1 cellular context compared by ENCODE assay signal in the genomic region with DNA sequence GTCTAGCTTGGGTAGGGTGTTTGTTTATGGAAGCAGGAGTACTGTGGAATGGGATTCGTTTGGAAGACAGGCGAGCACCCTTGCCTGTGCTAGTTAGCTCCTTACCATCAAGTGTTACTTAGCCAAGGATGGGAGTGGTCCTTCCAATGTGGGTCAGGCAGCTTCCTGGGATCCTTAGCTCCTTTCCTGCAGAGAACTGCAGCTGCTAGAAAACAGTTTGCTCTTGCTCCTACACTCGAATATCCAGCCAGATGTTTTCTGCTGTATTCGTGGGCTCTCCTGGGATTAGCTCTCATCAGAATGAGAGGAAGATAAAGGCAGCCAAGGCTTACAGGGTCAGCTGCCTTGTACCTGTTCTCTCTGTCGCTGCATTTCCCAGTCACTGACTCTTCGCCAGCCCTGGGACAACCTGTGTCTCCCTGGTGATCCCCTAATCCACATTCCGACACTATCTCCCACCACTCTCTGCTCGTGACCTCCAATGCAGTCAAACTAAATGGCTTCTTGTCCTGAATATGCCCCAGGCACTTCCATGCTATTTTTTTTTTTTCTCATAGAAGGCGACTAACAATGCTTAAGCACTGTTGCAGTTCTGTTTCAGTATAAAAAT.
TF ChIP-seq lines count a peak whose summit lies in the region.

No MANE protein-coding gene starts in this region.

TF ChIP-seq in H1, 55 proteins besides CTCF, POLR2A, EP300 and RAD21:
- TF ChIP-seq RFX5 (IDR thresholded peaks at IDR 0.05; ENCODE audit: borderline replicate concordance, low read depth, low read length), result no peak
- no peak for TF ChIP-seq JUND (IDR thresholded peaks at IDR 0.05; ENCODE audit: low read length)
- no peak for TF ChIP-seq MAFK (IDR thresholded peaks at IDR 0.05; ENCODE audit: low read depth, low read length)
- TF ChIP-seq POLR2AphosphoS5 (IDR thresholded peaks at IDR 0.05; ENCODE audit: low read depth, low read length), result no peak
- TF ChIP-seq, protein P1, sequence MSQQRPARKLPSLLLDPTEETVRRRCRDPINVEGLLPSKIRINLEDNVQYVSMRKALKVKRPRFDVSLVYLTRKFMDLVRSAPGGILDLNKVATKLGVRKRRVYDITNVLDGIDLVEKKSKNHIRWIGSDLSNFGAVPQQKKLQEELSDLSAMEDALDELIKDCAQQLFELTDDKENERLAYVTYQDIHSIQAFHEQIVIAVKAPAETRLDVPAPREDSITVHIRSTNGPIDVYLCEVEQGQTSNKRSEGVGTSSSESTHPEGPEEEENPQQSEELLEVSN (IDR thresholded peaks at IDR 0.05), result no peak
- TF ChIP-seq NRF1 (IDR thresholded peaks at IDR 0.05; ENCODE audit: low read depth, low read length), result no peak
- no peak for TF ChIP-seq HDAC2 (IDR thresholded peaks at IDR 0.05; ENCODE audit: borderline replicate concordance in 1 of 2, low read depth in 2 of 2, low read length in 2 of 2)
- no peak for TF ChIP-seq RXRA (IDR thresholded peaks at IDR 0.05; ENCODE audit: insufficient read depth, low read depth, low read length)
- TF ChIP-seq, protein P2, sequence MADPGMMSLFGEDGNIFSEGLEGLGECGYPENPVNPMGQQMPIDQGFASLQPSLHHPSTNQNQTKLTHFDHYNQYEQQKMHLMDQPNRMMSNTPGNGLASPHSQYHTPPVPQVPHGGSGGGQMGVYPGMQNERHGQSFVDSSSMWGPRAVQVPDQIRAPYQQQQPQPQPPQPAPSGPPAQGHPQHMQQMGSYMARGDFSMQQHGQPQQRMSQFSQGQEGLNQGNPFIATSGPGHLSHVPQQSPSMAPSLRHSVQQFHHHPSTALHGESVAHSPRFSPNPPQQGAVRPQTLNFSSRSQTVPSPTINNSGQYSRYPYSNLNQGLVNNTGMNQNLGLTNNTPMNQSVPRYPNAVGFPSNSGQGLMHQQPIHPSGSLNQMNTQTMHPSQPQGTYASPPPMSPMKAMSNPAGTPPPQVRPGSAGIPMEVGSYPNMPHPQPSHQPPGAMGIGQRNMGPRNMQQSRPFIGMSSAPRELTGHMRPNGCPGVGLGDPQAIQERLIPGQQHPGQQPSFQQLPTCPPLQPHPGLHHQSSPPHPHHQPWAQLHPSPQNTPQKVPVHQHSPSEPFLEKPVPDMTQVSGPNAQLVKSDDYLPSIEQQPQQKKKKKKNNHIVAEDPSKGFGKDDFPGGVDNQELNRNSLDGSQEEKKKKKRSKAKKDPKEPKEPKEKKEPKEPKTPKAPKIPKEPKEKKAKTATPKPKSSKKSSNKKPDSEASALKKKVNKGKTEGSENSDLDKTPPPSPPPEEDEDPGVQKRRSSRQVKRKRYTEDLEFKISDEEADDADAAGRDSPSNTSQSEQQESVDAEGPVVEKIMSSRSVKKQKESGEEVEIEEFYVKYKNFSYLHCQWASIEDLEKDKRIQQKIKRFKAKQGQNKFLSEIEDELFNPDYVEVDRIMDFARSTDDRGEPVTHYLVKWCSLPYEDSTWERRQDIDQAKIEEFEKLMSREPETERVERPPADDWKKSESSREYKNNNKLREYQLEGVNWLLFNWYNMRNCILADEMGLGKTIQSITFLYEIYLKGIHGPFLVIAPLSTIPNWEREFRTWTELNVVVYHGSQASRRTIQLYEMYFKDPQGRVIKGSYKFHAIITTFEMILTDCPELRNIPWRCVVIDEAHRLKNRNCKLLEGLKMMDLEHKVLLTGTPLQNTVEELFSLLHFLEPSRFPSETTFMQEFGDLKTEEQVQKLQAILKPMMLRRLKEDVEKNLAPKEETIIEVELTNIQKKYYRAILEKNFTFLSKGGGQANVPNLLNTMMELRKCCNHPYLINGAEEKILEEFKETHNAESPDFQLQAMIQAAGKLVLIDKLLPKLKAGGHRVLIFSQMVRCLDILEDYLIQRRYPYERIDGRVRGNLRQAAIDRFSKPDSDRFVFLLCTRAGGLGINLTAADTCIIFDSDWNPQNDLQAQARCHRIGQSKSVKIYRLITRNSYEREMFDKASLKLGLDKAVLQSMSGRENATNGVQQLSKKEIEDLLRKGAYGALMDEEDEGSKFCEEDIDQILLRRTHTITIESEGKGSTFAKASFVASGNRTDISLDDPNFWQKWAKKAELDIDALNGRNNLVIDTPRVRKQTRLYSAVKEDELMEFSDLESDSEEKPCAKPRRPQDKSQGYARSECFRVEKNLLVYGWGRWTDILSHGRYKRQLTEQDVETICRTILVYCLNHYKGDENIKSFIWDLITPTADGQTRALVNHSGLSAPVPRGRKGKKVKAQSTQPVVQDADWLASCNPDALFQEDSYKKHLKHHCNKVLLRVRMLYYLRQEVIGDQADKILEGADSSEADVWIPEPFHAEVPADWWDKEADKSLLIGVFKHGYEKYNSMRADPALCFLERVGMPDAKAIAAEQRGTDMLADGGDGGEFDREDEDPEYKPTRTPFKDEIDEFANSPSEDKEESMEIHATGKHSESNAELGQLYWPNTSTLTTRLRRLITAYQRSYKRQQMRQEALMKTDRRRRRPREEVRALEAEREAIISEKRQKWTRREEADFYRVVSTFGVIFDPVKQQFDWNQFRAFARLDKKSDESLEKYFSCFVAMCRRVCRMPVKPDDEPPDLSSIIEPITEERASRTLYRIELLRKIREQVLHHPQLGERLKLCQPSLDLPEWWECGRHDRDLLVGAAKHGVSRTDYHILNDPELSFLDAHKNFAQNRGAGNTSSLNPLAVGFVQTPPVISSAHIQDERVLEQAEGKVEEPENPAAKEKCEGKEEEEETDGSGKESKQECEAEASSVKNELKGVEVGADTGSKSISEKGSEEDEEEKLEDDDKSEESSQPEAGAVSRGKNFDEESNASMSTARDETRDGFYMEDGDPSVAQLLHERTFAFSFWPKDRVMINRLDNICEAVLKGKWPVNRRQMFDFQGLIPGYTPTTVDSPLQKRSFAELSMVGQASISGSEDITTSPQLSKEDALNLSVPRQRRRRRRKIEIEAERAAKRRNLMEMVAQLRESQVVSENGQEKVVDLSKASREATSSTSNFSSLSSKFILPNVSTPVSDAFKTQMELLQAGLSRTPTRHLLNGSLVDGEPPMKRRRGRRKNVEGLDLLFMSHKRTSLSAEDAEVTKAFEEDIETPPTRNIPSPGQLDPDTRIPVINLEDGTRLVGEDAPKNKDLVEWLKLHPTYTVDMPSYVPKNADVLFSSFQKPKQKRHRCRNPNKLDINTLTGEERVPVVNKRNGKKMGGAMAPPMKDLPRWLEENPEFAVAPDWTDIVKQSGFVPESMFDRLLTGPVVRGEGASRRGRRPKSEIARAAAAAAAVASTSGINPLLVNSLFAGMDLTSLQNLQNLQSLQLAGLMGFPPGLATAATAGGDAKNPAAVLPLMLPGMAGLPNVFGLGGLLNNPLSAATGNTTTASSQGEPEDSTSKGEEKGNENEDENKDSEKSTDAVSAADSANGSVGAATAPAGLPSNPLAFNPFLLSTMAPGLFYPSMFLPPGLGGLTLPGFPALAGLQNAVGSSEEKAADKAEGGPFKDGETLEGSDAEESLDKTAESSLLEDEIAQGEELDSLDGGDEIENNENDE (IDR thresholded peaks at IDR 0.05; ENCODE audit: insufficient replicate concordance, low read length), result no peak
- no peak for TF ChIP-seq POU5F1 (IDR thresholded peaks at IDR 0.05; ENCODE audit: low read depth, low read length)
- no peak for TF ChIP-seq FOSL1 (IDR thresholded peaks at IDR 0.05; ENCODE audit: insufficient read depth, low read depth, low read length)
- no peak for TF ChIP-seq EZH2 (IDR thresholded peaks at IDR 0.05; ENCODE audit: low read depth, low read length, severe bottlenecking)
